13 cellular contexts compared by ENCODE assay signal in genomic region chr4:154344686-154345085, GRCh38.
DNase-seq lines count a peak whose midpoint lies in the region; ATAC-seq and TF ChIP-seq lines count a peak whose summit lies in the region.
"Had no signal": no experiment of that assay in that cellular context is flagged by ENCODE, and none has a peak within 500 bp of the region (broad histone marks: within the 10 kb centered on the region; RNA-seq: fewer than 3 reads in every experiment).

No MANE protein-coding gene starts in this region.

- no peak overlapping the region for H3K27ac Mint-ChIP-seq in stimulated activated memory B cell treated with anti-CD40 and anti-IgM and Interleukin-4, amounts not matched to agents 10 μg/mL and 1 μg/mL and 100 μg/mL, for 72 hours
- H3K27ac Mint-ChIP-seq in activated CD4-positive, alpha-beta memory T cell treated with anti-CD3 and anti-CD28 coated beads for 36 hours: no peak overlapping the region
- H3K27ac Mint-ChIP-seq: activated naive CD8-positive, alpha-beta T cell treated with anti-CD3 and anti-CD28 coated beads, Interleukin-2, amount 10 ng/mL, durations not matched to agents 7 days and 5 days had no signal

- DNase-seq in SK-N-SH (no peak), NB4 (ENCODE audit: low read depth) (peak; percentile 11), substantia nigra (lab: John Stamatoyannopoulos, UW) (no peak), tibial nerve (ENCODE audit: low spot score in 2 of 2) (no peak)
- DNase-seq in activated CD4-positive, alpha-beta memory T cell treated with anti-CD3 and anti-CD28 coated beads for 36 hours: no peak
- DNase-seq: activated naive CD8-positive, alpha-beta T cell treated with anti-CD3 and anti-CD28 coated beads, Interleukin-2, amount 10 ng/mL, durations not matched to agents 7 days and 5 days; dermis blood vessel endothelial cell; NCI-H446 had no signal

- no peak for TF ChIP-seq RAD21 in SK-N-SH (IDR thresholded peaks at IDR 0.05; ENCODE audit: low read length)

- H2AFZ ChIP-seq in SK-N-SH (ENCODE audit: low read depth): no peak overlapping the region

- H3K36me3 ChIP-seq in SK-N-SH (replicated peaks in 1 of 2; ENCODE audit: control insufficient read depth in 1 of 2, insufficient read depth in 2 of 2, low read length in 1 of 2): no peaks in the 10 kb centered on the region
- no peaks in the 10 kb centered on the region for H3K36me3 ChIP-seq in tibial nerve

- POLR2A ChIA-PET in SK-N-SH (lab: Yijun Ruan, JAX): no interaction called here
- POLR2A ChIA-PET in activated CD4-positive, alpha-beta memory T cell treated with anti-CD3 and anti-CD28 coated beads for 36 hours (lab: Charles Lee): no interaction called here

- 16% methylated on average over 5 of the region's 6 CpGs for WGBS in SK-N-SH (ENCODE audit: low lambda C conversion rate)
- 79 to 84% methylated on average over 6 of the region's 6 CpGs for WGBS in tibial nerve, 2 donors

- H3K4me1 Mint-ChIP-seq in stimulated activated memory B cell treated with anti-CD40 and anti-IgM and Interleukin-4, amounts not matched to agents 10 μg/mL and 1 μg/mL and 100 μg/mL, for 72 hours: no peaks in the 10 kb centered on the region
- no peaks in the 10 kb centered on the region for H3K4me1 Mint-ChIP-seq in activated CD4-positive, alpha-beta memory T cell treated with anti-CD3 and anti-CD28 coated beads for 36 hours (ENCODE audit: low read depth)
- H3K4me1 Mint-ChIP-seq: activated naive CD8-positive, alpha-beta T cell treated with anti-CD3 and anti-CD28 coated beads, Interleukin-2, amount 10 ng/mL, durations not matched to agents 7 days and 5 days had no signal

- H3K36me3 Mint-ChIP-seq in stimulated activated memory B cell treated with anti-CD40 and anti-IgM and Interleukin-4, amounts not matched to agents 10 μg/mL and 1 μg/mL and 100 μg/mL, for 72 hours: no peaks in the 10 kb centered on the region
- no peaks in the 10 kb centered on the region for H3K36me3 Mint-ChIP-seq in activated CD4-positive, alpha-beta memory T cell treated with anti-CD3 and anti-CD28 coated beads for 36 hours
- H3K36me3 Mint-ChIP-seq: activated naive CD8-positive, alpha-beta T cell treated with anti-CD3 and anti-CD28 coated beads, Interleukin-2, amount 10 ng/mL, durations not matched to agents 7 days and 5 days had no signal

- H3F3A ChIP-seq in SK-N-SH (replicated peaks; ENCODE audit: insufficient read depth): no peaks in the 10 kb centered on the region

- no peaks in the 10 kb centered on the region for H3K27me3 Mint-ChIP-seq in stimulated activated memory B cell treated with anti-CD40 and anti-IgM and Interleukin-4, amounts not matched to agents 10 μg/mL and 1 μg/mL and 100 μg/mL, for 72 hours
- H3K27me3 Mint-ChIP-seq in activated CD4-positive, alpha-beta memory T cell treated with anti-CD3 and anti-CD28 coated beads for 36 hours: peaks cover 5% of the 10 kb centered on the region

- TF ChIP-seq CTCF in SK-N-SH (IDR thresholded peaks at IDR 0.05): 0 out of 2 replicates have a peak, but pooled peaks have one; percentile 11
- no peak for TF ChIP-seq CTCF in NB4 (IDR thresholded peaks at IDR 0.05; ENCODE audit: low read depth, low read length)
- TF ChIP-seq CTCF in tibial nerve (IDR thresholded peaks at IDR 0.05): no peak

- CTCF ChIA-PET in SK-N-SH (lab: Yijun Ruan, JAX): interaction anchor here (1.1 kb wide), 1 partner anchor 162 kb away, joined by 4 read pairs; no protein-coding TSS in a partner anchor
- CTCF ChIA-PET in activated CD4-positive, alpha-beta memory T cell treated with anti-CD3 and anti-CD28 coated beads for 36 hours (lab: Charles Lee): no interaction called here

- TF ChIP-seq EP300 in SK-N-SH (IDR thresholded peaks at IDR 0.05; ENCODE audit: borderline replicate concordance in 1 of 2, low read depth in 1 of 2, low read length in 1 of 2) (no peak), tibial nerve (IDR thresholded peaks at IDR 0.05) (no peak)

- H3K9me3 Mint-ChIP-seq in stimulated activated memory B cell treated with anti-CD40 and anti-IgM and Interleukin-4, amounts not matched to agents 10 μg/mL and 1 μg/mL and 100 μg/mL, for 72 hours: no peaks in the 10 kb centered on the region
- H3K9me3 Mint-ChIP-seq in activated CD4-positive, alpha-beta memory T cell treated with anti-CD3 and anti-CD28 coated beads for 36 hours: no peaks in the 10 kb centered on the region
- H3K9me3 Mint-ChIP-seq: activated naive CD8-positive, alpha-beta T cell treated with anti-CD3 and anti-CD28 coated beads, Interleukin-2, amount 10 ng/mL, durations not matched to agents 7 days and 5 days had no signal

- no peaks in the 10 kb centered on the region for H3K9me2 ChIP-seq in SK-N-SH

- H3K4me2 ChIP-seq in SK-N-SH: no peak overlapping the region
- H3K4me2 ChIP-seq: A549 had no signal

- no peak overlapping the region for H3K4me3 Mint-ChIP-seq in stimulated activated memory B cell treated with anti-CD40 and anti-IgM and Interleukin-4, amounts not matched to agents 10 μg/mL and 1 μg/mL and 100 μg/mL, for 72 hours
- no peak overlapping the region for H3K4me3 Mint-ChIP-seq in activated CD4-positive, alpha-beta memory T cell treated with anti-CD3 and anti-CD28 coated beads for 36 hours
- H3K4me3 Mint-ChIP-seq: activated naive CD8-positive, alpha-beta T cell treated with anti-CD3 and anti-CD28 coated beads, Interleukin-2, amount 10 ng/mL, durations not matched to agents 7 days and 5 days had no signal

- no peaks in the 10 kb centered on the region for H4K20me1 ChIP-seq in SK-N-SH (ENCODE audit: insufficient read depth)

- TF ChIP-seq POLR2A in NB4 (IDR thresholded peaks at IDR 0.05; ENCODE audit: extremely low read depth, insufficient read length): no peak
- TF ChIP-seq POLR2A in tibial nerve (IDR thresholded peaks at IDR 0.05): no peak

- H3K79me2 ChIP-seq in SK-N-SH (ENCODE audit: insufficient read depth): no peaks in the 10 kb centered on the region

- H3K9me3 ChIP-seq in SK-N-SH (no peaks in the 10 kb centered on the region), tibial nerve (no peaks in the 10 kb centered on the region)
- H3K9me3 ChIP-seq: A549 had no signal

- H3K27ac ChIP-seq in SK-N-SH (ENCODE audit: low read depth in 2 of 2, low read length in 1 of 2): no peak overlapping the region
- H3K27ac ChIP-seq in substantia nigra (ENCODE audit: low read depth, low read length, poor library complexity, severe bottlenecking): no peak overlapping the region
- no peak overlapping the region for H3K27ac ChIP-seq in tibial nerve
- H3K27ac ChIP-seq: A549 had no signal

- no peak overlapping the region for H3K9ac ChIP-seq in SK-N-SH

- H3K4me3 ChIP-seq in SK-N-SH (ENCODE audit: low read depth in 2 of 2, low read length in 1 of 2) (no peak overlapping the region), NB4 (ENCODE audit: low read depth, low read length) (no peak overlapping the region), tibial nerve (no peak overlapping the region)
- H3K4me3 ChIP-seq: A549 had no signal

- H3K4me1 ChIP-seq in SK-N-SH (ENCODE audit: control insufficient read depth in 1 of 2, insufficient read depth in 2 of 2, low read depth in 1 of 2, low read length in 1 of 2): no peaks in the 10 kb centered on the region
- no peaks in the 10 kb centered on the region for H3K4me1 ChIP-seq in tibial nerve
- H3K4me1 ChIP-seq: A549 had no signal

- no peak for ATAC-seq in SK-N-SH treated with all-trans-retinoic acid at 6 μM for 48 hours
- peak; percentile 55 for ATAC-seq in HG02588 (IDR thresholded peaks at IDR 0.05; ENCODE audit: unreplicated experiment)
- peak; percentile 53 for ATAC-seq in stimulated activated memory B cell treated with anti-CD40 and anti-IgM and Interleukin-4, amounts not matched to agents 10 μg/mL and 1 μg/mL and 100 μg/mL, for 72 hours
- ATAC-seq: left lobe of liver had no signal

- intact Hi-C loops in activated CD4-positive, alpha-beta memory T cell treated with anti-CD3 and anti-CD28 coated beads for 36 hours (cut with micrococcal nuclease): no loop called here

- H3K27me3 ChIP-seq in SK-N-SH (ENCODE audit: insufficient read depth) (no peaks in the 10 kb centered on the region; the same call in 1 of the 2 replicates), tibial nerve (no peaks in the 10 kb centered on the region)

TF ChIP-seq in SK-N-SH, 30 proteins besides CTCF, POLR2A, EP300 and RAD21:
- TF ChIP-seq EZH2phosphoT487 (IDR thresholded peaks at IDR 0.05; ENCODE audit: borderline replicate concordance, low read depth) (no peak), RCOR1 (IDR thresholded peaks at IDR 0.05; ENCODE audit: low read length) (no peak), NRF1 (IDR thresholded peaks at IDR 0.05; ENCODE audit: low read depth, low read length) (no peak), TAF1 (IDR thresholded peaks at IDR 0.05; ENCODE audit: borderline replicate concordance, low read depth, low read length) (no peak)

TF ChIP-seq in SK-N-SH treated with all-trans-retinoic acid at 6 μM for 48 hours, 23 proteins besides CTCF, POLR2A, EP300 and RAD21 (continues in another document):
- TF ChIP-seq ZFP30 (CRISPR knock-in tag; IDR thresholded peaks at IDR 0.05): no peak
- TF ChIP-seq CSDC2 (CRISPR knock-in tag; IDR thresholded peaks at IDR 0.05): no peak
- no peak for TF ChIP-seq PATZ1 (CRISPR knock-in tag; IDR thresholded peaks at IDR 0.05; ENCODE audit: borderline replicate concordance)
- no peak for TF ChIP-seq BACH2 (CRISPR knock-in tag; IDR thresholded peaks at IDR 0.05; ENCODE audit: borderline replicate concordance)
- no peak for TF ChIP-seq ARNTL (CRISPR knock-in tag; IDR thresholded peaks at IDR 0.05; ENCODE audit: borderline replicate concordance, low read depth)
- no peak for TF ChIP-seq ZC3H10 (CRISPR knock-in tag; IDR thresholded peaks at IDR 0.05)
